Comparison of ENCODE assay signal across 8 cellular contexts in the genomic region with DNA sequence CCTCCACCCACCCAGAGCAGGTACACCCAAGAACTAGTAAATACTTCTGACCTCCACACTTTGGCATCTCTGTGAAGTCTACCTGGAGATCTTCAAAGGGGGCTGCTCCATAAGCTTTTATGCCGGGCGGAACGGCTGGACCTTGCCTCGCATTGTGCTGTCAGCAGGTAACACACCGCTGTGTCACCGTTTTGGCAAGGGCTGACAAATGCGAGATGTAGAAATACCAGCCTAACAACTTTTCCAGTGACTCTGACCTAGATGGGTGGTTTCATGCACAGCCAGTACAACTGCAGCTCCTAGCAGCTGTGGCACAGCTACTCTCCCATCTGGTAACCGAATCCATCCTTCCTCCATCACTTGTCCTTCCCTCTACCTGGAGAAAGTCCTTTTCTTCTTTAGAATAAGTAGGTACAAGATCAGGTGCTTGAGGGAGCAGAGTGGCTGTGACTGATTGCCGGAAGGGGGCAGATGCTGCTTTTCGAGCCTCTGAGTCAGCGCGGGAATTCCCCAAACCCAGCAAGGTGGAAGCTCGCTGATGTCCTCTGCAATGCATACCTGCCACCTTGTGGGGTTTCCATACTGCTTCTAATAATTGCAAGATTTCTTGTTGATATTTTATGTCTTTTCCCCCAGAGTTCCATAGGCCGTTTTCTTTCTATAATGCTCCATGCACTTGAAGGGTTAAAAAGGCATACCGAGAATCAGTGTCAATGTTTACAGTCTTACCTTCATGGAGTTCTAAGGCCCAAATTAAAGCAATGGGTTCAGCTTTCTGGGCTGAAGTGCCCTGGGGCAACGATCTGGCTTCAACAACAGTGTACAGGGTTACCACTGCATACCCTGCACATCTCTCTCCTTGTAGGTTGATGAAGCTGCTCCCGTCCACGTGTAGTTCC. TPM values are rescaled to one million over a fixed set of nuclear protein-coding genes. Genes with fewer than 3 reads are reported as not detected.
DNase-seq lines count a peak whose midpoint lies in the region; TF ChIP-seq lines count a peak whose summit lies in the region.
"Not testable (repeated sequence)": the region's sequence is repeated elsewhere in the genome, so short reads cannot be mapped to it uniquely, and the experiment has no call there.

No MANE protein-coding gene starts in this region.

- not testable (repeated sequence) for H3K9me3 ChIP-seq in neural progenitor cell (ENCODE audit: low read depth)

- H3K4me3 Mint-ChIP-seq in neural progenitor cell: not testable (repeated sequence)

- H2AFZ ChIP-seq in neural progenitor cell (replicated peaks): not testable (repeated sequence)

- not testable (repeated sequence) for H3K4me1 ChIP-seq in neural progenitor cell

- H3K9ac ChIP-seq in neural progenitor cell: not testable (repeated sequence)

- H3F3A ChIP-seq in neural progenitor cell (ENCODE audit: low read depth): not testable (repeated sequence)

- peaks cover 10% of the 10 kb centered on the region for H3K27me3 Mint-ChIP-seq in neural progenitor cell (ENCODE audit: insufficient read depth, low read depth)

- peak overlapping the region; percentile 38 for H3K27ac ChIP-seq in C4-2B
- not testable (repeated sequence) for H3K27ac ChIP-seq in neural progenitor cell

- H4K20me1 ChIP-seq in neural progenitor cell (ENCODE audit: low read depth): not testable (repeated sequence)

- H3K4me1 Mint-ChIP-seq in neural progenitor cell: not testable (repeated sequence)

- not testable (repeated sequence) for H3K4me2 ChIP-seq in neural progenitor cell

- H3K36me3 Mint-ChIP-seq in neural progenitor cell: not testable (repeated sequence)

- not testable (repeated sequence) for H3K27ac Mint-ChIP-seq in neural progenitor cell

- H3K36me3 ChIP-seq in neural progenitor cell: not testable (repeated sequence)

- H3K27me3 ChIP-seq in neural progenitor cell: not testable (repeated sequence)

- H3K9me3 Mint-ChIP-seq in neural progenitor cell: not testable (repeated sequence)

- H3K79me2 ChIP-seq in neural progenitor cell (ENCODE audit: low read depth): not testable (repeated sequence)

- DNase-seq in GM20000 (ENCODE audit: low spot score); neural progenitor cell (ENCODE audit: low spot score): not testable (repeated sequence)
- DNase-seq in NCI-H748 (lab: John Stamatoyannopoulos, UW; ENCODE audit: unreplicated experiment) (peak; percentile 41), activated T-helper 1 cell treated with Interleukin-2 at 50 U/mL for 16 hours (ENCODE audit: low read depth) (peak; percentile 50), epithelial cell of esophagus (ENCODE audit: low read depth) (peak; percentile 92)
- peak; percentile 54 for DNase-seq in activated CD4-positive, alpha-beta T cell treated with anti-CD3 and anti-CD28 coated beads for 1 hour
- DNase-seq in stimulated activated CD8-positive, alpha-beta memory T cell treated with anti-CD3 and anti-CD28 coated beads, Interleukin-12 subunit alpha, Interleukin-12 subunit beta, amount 100 ng/mL, for 24 hours (ENCODE audit: extremely low read depth): peak; percentile 25

- not testable (repeated sequence) for H3K4me3 ChIP-seq in epithelial cell of esophagus (ENCODE audit: low read length); neural progenitor cell

- TF ChIP-seq CTCF in C4-2B (conservative IDR thresholded peaks at IDR 0.05) (peak; percentile 32; the same call in 1 of the 2 replicates), GM20000 (IDR thresholded peaks at IDR 0.05; ENCODE audit: extremely low read depth, missing control alignments) (peak; percentile 30), epithelial cell of esophagus (IDR thresholded peaks at IDR 0.05; ENCODE audit: insufficient read depth, low read depth, low read length, missing control alignments) (peak; percentile 46), neural progenitor cell (IDR thresholded peaks at IDR 0.05) (peak; percentile 15)

RNA-seq across cellular contexts. Expression of a gene that starts 37.0 kb away (rescaled TPM):
- total RNA-seq in neural progenitor cell (ENCODE audit: low replicate concordance): not detected in 2 replicates

RNA-seq across cellular contexts. Expression of a gene that starts 46.7 kb away (rescaled TPM):
- 19.8 and 33.7 TPM in 2 replicates for total RNA-seq in neural progenitor cell (ENCODE audit: low replicate concordance)
